In the genomic region with DNA sequence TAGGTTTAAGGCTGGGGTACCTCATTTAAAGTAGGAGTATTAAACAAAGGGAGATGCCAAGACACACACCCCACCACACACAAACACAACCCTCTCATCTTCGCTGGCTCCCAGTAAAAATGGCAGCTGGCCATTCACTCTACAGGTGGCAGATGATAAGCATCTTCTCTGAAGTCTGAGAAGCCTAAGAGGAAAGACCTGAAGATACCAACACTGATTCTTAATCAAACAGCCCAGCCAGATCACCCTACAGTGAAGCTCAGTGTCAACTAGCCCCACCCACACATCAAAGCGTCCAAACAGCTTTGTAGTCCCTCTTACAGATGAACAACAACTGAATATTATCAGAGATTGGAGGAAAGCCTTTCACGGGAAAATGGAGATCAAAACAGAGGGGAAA, we compare ENCODE assay signal across 7 cellular contexts. TPM values are rescaled to one million over a fixed set of nuclear protein-coding genes. Genes with fewer than 3 reads are reported as not detected.
"Had no signal": no experiment of that assay in that cellular context is flagged by ENCODE, and none has a peak within 500 bp of the region (broad histone marks: within the 10 kb centered on the region; RNA-seq: fewer than 3 reads in every experiment).

No MANE protein-coding gene starts in this region.

- H2AFZ ChIP-seq: GM23338 had no signal

- H3K4me1 ChIP-seq: HAP-1 had no signal

- H3K4me2 ChIP-seq: GM23338 had no signal

- H3K9ac ChIP-seq: KMS-11 had no signal

- H3K9me3 ChIP-seq: HAP-1 had no signal

- H3K27ac ChIP-seq: KMS-11 had no signal

- H3K36me3 ChIP-seq: HAP-1 had no signal

- ATAC-seq: GM23338, HCT116 had no signal

- DNase-seq: IMR-90, KBM-7 had no signal

- H3K4me3 ChIP-seq: GM23338, HAP-1 had no signal

RNA-seq across cellular contexts. Expression of gene SPOCK1, which starts 59.5 kb away (rescaled TPM):
- total RNA-seq: HT-29 had no signal
